1 cellular context compared by ENCODE assay signal in the genomic region with DNA sequence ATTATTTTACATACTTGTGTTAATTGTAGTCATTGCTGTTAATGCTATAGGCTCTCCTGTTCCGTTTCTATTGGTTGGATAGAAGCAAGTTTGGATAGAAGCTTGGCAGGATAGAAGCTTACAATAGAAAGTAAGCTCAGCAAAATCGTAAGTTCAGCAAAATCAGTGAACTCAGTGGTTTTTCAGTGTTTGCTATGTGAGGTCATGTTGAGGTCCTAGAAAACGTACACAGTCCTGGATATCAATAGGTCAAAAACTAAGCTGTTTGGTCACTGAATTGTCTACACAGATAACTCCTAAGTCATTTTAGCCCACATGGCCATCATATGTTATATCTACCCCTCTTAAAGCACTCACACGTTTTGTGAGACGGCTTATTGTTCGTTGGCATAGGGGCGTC.
TF ChIP-seq lines count a peak whose summit lies in the region.

No MANE protein-coding gene starts in this region.

TF ChIP-seq in HepG2, 621 proteins besides CTCF, POLR2A, EP300 and RAD21 (continued from another document and continues in another):
- TF ChIP-seq, protein P1, sequence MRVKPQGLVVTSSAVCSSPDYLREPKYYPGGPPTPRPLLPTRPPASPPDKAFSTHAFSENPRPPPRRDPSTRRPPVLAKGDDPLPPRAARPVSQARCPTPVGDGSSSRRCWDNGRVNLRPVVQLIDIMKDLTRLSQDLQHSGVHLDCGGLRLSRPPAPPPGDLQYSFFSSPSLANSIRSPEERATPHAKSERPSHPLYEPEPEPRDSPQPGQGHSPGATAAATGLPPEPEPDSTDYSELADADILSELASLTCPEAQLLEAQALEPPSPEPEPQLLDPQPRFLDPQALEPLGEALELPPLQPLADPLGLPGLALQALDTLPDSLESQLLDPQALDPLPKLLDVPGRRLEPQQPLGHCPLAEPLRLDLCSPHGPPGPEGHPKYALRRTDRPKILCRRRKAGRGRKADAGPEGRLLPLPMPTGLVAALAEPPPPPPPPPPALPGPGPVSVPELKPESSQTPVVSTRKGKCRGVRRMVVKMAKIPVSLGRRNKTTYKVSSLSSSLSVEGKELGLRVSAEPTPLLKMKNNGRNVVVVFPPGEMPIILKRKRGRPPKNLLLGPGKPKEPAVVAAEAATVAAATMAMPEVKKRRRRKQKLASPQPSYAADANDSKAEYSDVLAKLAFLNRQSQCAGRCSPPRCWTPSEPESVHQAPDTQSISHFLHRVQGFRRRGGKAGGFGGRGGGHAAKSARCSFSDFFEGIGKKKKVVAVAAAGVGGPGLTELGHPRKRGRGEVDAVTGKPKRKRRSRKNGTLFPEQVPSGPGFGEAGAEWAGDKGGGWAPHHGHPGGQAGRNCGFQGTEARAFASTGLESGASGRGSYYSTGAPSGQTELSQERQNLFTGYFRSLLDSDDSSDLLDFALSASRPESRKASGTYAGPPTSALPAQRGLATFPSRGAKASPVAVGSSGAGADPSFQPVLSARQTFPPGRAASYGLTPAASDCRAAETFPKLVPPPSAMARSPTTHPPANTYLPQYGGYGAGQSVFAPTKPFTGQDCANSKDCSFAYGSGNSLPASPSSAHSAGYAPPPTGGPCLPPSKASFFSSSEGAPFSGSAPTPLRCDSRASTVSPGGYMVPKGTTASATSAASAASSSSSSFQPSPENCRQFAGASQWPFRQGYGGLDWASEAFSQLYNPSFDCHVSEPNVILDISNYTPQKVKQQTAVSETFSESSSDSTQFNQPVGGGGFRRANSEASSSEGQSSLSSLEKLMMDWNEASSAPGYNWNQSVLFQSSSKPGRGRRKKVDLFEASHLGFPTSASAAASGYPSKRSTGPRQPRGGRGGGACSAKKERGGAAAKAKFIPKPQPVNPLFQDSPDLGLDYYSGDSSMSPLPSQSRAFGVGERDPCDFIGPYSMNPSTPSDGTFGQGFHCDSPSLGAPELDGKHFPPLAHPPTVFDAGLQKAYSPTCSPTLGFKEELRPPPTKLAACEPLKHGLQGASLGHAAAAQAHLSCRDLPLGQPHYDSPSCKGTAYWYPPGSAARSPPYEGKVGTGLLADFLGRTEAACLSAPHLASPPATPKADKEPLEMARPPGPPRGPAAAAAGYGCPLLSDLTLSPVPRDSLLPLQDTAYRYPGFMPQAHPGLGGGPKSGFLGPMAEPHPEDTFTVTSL (CRISPR knock-in tag; IDR thresholded peaks at IDR 0.05; ENCODE audit: borderline replicate concordance): peak; percentile 85
- TF ChIP-seq, protein P2, sequence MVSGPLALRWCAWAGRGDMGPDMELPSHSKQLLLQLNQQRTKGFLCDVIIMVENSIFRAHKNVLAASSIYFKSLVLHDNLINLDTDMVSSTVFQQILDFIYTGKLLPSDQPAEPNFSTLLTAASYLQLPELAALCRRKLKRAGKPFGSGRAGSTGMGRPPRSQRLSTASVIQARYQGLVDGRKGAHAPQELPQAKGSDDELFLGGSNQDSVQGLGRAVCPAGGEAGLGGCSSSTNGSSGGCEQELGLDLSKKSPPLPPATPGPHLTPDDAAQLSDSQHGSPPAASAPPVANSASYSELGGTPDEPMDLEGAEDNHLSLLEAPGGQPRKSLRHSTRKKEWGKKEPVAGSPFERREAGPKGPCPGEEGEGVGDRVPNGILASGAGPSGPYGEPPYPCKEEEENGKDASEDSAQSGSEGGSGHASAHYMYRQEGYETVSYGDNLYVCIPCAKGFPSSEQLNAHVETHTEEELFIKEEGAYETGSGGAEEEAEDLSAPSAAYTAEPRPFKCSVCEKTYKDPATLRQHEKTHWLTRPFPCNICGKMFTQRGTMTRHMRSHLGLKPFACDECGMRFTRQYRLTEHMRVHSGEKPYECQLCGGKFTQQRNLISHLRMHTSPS (CRISPR knock-in tag; IDR thresholded peaks at IDR 0.05; ENCODE audit: low read depth): no peak
- TF ChIP-seq ZMYM2 (CRISPR knock-in tag; IDR thresholded peaks at IDR 0.05) (no peak), TARDBP (CRISPR knock-in tag; IDR thresholded peaks at IDR 0.05) (peak; percentile 51; the same call in 1 of the 2 replicates), RXRB (CRISPR knock-in tag; IDR thresholded peaks at IDR 0.05; ENCODE audit: borderline replicate concordance) (peak; percentile 91), ATF1 (CRISPR knock-in tag; IDR thresholded peaks at IDR 0.05) (peak; percentile 40; the same call in 1 of the 2 replicates), ZNF709 (CRISPR knock-in tag; IDR thresholded peaks at IDR 0.05) (no peak), JUN (CRISPR knock-in tag; IDR thresholded peaks at IDR 0.05) (0 out of 2 replicates have a peak, but pooled peaks have one; percentile 42), SOX5 (CRISPR knock-in tag; IDR thresholded peaks at IDR 0.05; ENCODE audit: borderline replicate concordance) (peak; percentile 71), MAF1 (CRISPR knock-in tag; IDR thresholded peaks at IDR 0.05; ENCODE audit: borderline replicate concordance) (no peak), ADNP (CRISPR knock-in tag; IDR thresholded peaks at IDR 0.05) (no peak), ZNF124 (CRISPR knock-in tag; IDR thresholded peaks at IDR 0.05) (0 out of 2 replicates have a peak, but pooled peaks have one; percentile 27), SNAPC2 (CRISPR knock-in tag; IDR thresholded peaks at IDR 0.05) (no peak), NFRKB (IDR thresholded peaks at IDR 0.05) (no peak), MZF1 (CRISPR knock-in tag; IDR thresholded peaks at IDR 0.05; ENCODE audit: borderline replicate concordance) (no peak), MED1 (CRISPR knock-in tag; IDR thresholded peaks at IDR 0.05) (peak; percentile 90), HMG20A (CRISPR knock-in tag; IDR thresholded peaks at IDR 0.05; ENCODE audit: borderline replicate concordance) (peak; percentile 75; the same call in 1 of the 2 replicates), SP140L (CRISPR knock-in tag; IDR thresholded peaks at IDR 0.05; ENCODE audit: borderline replicate concordance) (no peak), ZNF143 (CRISPR knock-in tag; IDR thresholded peaks at IDR 0.05) (no peak), ZKSCAN8 (CRISPR knock-in tag; IDR thresholded peaks at IDR 0.05; ENCODE audit: borderline replicate concordance) (0 out of 2 replicates have a peak, but pooled peaks have one; percentile 29), ZNF713 (CRISPR knock-in tag; IDR thresholded peaks at IDR 0.05) (no peak), CREM (IDR thresholded peaks at IDR 0.05) (peak; percentile 62; the same call in 1 of the 2 replicates), CREM (CRISPR knock-in tag; IDR thresholded peaks at IDR 0.05) (no peak), ZFP36L2 (CRISPR knock-in tag; IDR thresholded peaks at IDR 0.05) (no peak), ZNF121 (CRISPR knock-in tag; IDR thresholded peaks at IDR 0.05) (no peak), ISL2 (CRISPR knock-in tag; IDR thresholded peaks at IDR 0.05) (peak; percentile 74)
- TF ChIP-seq, protein P3, sequence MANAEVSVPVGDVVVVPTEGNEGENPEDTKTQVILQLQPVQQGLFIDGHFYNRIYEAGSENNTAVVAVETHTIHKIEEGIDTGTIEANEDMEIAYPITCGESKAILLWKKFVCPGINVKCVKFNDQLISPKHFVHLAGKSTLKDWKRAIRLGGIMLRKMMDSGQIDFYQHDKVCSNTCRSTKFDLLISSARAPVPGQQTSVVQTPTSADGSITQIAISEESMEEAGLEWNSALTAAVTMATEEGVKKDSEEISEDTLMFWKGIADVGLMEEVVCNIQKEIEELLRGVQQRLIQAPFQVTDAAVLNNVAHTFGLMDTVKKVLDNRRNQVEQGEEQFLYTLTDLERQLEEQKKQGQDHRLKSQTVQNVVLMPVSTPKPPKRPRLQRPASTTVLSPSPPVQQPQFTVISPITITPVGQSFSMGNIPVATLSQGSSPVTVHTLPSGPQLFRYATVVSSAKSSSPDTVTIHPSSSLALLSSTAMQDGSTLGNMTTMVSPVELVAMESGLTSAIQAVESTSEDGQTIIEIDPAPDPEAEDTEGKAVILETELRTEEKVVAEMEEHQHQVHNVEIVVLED (CRISPR knock-in tag; IDR thresholded peaks at IDR 0.05; ENCODE audit: borderline replicate concordance): no peak
- TF ChIP-seq, protein P4, sequence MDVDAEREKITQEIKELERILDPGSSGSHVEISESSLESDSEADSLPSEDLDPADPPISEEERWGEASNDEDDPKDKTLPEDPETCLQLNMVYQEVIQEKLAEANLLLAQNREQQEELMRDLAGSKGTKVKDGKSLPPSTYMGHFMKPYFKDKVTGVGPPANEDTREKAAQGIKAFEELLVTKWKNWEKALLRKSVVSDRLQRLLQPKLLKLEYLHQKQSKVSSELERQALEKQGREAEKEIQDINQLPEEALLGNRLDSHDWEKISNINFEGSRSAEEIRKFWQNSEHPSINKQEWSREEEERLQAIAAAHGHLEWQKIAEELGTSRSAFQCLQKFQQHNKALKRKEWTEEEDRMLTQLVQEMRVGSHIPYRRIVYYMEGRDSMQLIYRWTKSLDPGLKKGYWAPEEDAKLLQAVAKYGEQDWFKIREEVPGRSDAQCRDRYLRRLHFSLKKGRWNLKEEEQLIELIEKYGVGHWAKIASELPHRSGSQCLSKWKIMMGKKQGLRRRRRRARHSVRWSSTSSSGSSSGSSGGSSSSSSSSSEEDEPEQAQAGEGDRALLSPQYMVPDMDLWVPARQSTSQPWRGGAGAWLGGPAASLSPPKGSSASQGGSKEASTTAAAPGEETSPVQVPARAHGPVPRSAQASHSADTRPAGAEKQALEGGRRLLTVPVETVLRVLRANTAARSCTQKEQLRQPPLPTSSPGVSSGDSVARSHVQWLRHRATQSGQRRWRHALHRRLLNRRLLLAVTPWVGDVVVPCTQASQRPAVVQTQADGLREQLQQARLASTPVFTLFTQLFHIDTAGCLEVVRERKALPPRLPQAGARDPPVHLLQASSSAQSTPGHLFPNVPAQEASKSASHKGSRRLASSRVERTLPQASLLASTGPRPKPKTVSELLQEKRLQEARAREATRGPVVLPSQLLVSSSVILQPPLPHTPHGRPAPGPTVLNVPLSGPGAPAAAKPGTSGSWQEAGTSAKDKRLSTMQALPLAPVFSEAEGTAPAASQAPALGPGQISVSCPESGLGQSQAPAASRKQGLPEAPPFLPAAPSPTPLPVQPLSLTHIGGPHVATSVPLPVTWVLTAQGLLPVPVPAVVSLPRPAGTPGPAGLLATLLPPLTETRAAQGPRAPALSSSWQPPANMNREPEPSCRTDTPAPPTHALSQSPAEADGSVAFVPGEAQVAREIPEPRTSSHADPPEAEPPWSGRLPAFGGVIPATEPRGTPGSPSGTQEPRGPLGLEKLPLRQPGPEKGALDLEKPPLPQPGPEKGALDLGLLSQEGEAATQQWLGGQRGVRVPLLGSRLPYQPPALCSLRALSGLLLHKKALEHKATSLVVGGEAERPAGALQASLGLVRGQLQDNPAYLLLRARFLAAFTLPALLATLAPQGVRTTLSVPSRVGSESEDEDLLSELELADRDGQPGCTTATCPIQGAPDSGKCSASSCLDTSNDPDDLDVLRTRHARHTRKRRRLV (CRISPR knock-in tag; IDR thresholded peaks at IDR 0.05): no peak
- TF ChIP-seq, protein P5, sequence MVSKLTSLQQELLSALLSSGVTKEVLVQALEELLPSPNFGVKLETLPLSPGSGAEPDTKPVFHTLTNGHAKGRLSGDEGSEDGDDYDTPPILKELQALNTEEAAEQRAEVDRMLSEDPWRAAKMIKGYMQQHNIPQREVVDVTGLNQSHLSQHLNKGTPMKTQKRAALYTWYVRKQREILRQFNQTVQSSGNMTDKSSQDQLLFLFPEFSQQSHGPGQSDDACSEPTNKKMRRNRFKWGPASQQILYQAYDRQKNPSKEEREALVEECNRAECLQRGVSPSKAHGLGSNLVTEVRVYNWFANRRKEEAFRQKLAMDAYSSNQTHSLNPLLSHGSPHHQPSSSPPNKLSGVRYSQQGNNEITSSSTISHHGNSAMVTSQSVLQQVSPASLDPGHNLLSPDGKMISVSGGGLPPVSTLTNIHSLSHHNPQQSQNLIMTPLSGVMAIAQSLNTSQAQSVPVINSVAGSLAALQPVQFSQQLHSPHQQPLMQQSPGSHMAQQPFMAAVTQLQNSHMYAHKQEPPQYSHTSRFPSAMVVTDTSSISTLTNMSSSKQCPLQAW (CRISPR knock-in tag; IDR thresholded peaks at IDR 0.05): no peak
- TF ChIP-seq, protein P6, sequence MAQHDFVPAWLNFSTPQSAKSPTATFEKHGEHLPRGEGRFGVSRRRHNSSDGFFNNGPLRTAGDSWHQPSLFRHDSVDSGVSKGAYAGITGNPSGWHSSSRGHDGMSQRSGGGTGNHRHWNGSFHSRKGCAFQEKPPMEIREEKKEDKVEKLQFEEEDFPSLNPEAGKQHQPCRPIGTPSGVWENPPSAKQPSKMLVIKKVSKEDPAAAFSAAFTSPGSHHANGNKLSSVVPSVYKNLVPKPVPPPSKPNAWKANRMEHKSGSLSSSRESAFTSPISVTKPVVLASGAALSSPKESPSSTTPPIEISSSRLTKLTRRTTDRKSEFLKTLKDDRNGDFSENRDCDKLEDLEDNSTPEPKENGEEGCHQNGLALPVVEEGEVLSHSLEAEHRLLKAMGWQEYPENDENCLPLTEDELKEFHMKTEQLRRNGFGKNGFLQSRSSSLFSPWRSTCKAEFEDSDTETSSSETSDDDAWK (CRISPR knock-in tag; IDR thresholded peaks at IDR 0.05): no peak
- TF ChIP-seq, protein P7, sequence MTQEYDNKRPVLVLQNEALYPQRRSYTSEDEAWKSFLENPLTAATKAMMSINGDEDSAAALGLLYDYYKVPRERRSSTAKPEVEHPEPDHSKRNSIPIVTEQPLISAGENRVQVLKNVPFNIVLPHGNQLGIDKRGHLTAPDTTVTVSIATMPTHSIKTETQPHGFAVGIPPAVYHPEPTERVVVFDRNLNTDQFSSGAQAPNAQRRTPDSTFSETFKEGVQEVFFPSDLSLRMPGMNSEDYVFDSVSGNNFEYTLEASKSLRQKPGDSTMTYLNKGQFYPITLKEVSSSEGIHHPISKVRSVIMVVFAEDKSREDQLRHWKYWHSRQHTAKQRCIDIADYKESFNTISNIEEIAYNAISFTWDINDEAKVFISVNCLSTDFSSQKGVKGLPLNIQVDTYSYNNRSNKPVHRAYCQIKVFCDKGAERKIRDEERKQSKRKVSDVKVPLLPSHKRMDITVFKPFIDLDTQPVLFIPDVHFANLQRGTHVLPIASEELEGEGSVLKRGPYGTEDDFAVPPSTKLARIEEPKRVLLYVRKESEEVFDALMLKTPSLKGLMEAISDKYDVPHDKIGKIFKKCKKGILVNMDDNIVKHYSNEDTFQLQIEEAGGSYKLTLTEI (CRISPR knock-in tag; conservative IDR thresholded peaks at IDR 0.05): no peak
- TF ChIP-seq, protein P8, sequence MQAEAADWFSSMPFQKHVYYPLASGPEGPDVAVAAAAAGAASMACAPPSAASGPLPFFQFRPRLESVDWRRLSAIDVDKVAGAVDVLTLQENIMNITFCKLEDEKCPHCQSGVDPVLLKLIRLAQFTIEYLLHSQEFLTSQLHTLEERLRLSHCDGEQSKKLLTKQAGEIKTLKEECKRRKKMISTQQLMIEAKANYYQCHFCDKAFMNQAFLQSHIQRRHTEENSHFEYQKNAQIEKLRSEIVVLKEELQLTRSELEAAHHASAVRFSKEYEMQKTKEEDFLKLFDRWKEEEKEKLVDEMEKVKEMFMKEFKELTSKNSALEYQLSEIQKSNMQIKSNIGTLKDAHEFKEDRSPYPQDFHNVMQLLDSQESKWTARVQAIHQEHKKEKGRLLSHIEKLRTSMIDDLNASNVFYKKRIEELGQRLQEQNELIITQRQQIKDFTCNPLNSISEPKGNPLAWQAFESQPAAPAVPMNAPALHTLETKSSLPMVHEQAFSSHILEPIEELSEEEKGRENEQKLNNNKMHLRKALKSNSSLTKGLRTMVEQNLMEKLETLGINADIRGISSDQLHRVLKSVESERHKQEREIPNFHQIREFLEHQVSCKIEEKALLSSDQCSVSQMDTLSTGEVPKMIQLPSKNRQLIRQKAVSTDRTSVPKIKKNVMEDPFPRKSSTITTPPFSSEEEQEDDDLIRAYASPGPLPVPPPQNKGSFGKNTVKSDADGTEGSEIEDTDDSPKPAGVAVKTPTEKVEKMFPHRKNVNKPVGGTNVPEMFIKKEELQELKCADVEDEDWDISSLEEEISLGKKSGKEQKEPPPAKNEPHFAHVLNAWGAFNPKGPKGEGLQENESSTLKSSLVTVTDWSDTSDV (CRISPR knock-in tag; IDR thresholded peaks at IDR 0.05): no peak
- TF ChIP-seq, protein P9, sequence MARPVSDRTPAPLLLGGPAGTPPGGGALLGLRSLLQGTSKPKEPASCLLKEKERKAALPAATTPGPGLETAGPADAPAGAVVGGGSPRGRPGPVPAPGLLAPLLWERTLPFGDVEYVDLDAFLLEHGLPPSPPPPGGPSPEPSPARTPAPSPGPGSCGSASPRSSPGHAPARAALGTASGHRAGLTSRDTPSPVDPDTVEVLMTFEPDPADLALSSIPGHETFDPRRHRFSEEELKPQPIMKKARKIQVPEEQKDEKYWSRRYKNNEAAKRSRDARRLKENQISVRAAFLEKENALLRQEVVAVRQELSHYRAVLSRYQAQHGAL (CRISPR knock-in tag; IDR thresholded peaks at IDR 0.05; ENCODE audit: not compliant biosample characterization): no peak
